In the genomic region with DNA sequence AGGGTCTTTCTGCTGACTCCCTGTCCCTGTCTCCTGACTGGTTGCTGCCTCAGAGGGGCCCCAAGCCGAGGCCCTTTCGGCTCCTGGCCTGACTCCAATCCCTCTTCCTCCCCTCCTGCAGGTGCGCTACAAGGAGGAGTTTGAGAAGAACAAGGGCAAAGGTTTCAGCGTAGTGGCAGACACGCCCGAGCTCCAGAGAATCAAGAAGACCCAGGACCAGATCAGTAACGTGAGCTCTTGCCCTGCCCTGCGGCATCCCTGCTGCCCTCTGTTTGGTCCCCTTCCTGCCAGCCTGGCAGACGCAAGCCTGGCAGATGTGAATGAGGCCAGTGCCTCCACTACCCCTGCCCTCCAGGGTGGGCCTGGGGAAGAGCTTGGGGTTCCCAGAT, we compare ENCODE assay signal across 9 cellular contexts. TPM values are rescaled to one million over a fixed set of nuclear protein-coding genes. Genes with fewer than 3 reads are reported as not detected.
A peak's percentile ranks its signal among the peaks of the same experiment; 100 is the strongest.
DNase-seq lines count a peak whose midpoint lies in the region; TF ChIP-seq lines count a peak whose summit lies in the region.
"Had no signal": no experiment of that assay in that cellular context is flagged by ENCODE, and none has a peak within 500 bp of the region (broad histone marks: within the 10 kb centered on the region; RNA-seq: fewer than 3 reads in every experiment).

No MANE protein-coding gene starts in this region.

- H3K4me1 ChIP-seq in esophagus muscularis mucosa (peaks cover 88 to 99% (median 92%) of the 10 kb centered on the region in 4 donors), suprapubic skin (peaks cover 78% of the 10 kb centered on the region)

- peak overlapping the region; percentile 85 for H3K4me3 Mint-ChIP-seq in activated naive CD4-positive, alpha-beta T cell treated with anti-CD3 and anti-CD28 coated beads, Interleukin-2, amount 50 U/mL, for 24 hours

- H3K4me3 ChIP-seq in esophagus muscularis mucosa, result no peak overlapping the region
- no peak overlapping the region for H3K4me3 ChIP-seq in suprapubic skin

- no peaks in the 10 kb centered on the region for H3K9me3 ChIP-seq in esophagus muscularis mucosa
- H3K9me3 ChIP-seq in suprapubic skin, result no peaks in the 10 kb centered on the region

- TF ChIP-seq EP300 in esophagus muscularis mucosa (IDR thresholded peaks at IDR 0.05), result no peak
- no peak for TF ChIP-seq EP300 in suprapubic skin (IDR thresholded peaks at IDR 0.05)

- H3K36me3 Mint-ChIP-seq in activated naive CD4-positive, alpha-beta T cell treated with anti-CD3 and anti-CD28 coated beads, Interleukin-2, amount 50 U/mL, for 24 hours, result no peaks in the 10 kb centered on the region

- H3K36me3 ChIP-seq in esophagus muscularis mucosa, result peaks cover 15 to 65% (median 57%) of the 10 kb centered on the region in 4 donors
- peaks cover 36% of the 10 kb centered on the region for H3K36me3 ChIP-seq in suprapubic skin

- DNase-seq in activated naive CD4-positive, alpha-beta T cell treated with Interleukin-2 at 50 U/mL for 16 hours, result no peak
- DNase-seq in LHCN-M2 (ENCODE audit: low read depth), result peak; percentile 23
- DNase-seq in esophagus muscularis mucosa (ENCODE audit: extremely low spot score), result no peak
- no peak for DNase-seq in suprapubic skin (ENCODE audit: low spot score in 2 of 2)
- no peak for DNase-seq in islet precursor cell
- DNase-seq in amygdala (lab: John Stamatoyannopoulos, UW), result no peak
- no peak for DNase-seq in D341Med (ENCODE audit: low spot score)

- peak overlapping the region; percentile 96 for H3K27ac Mint-ChIP-seq in activated naive CD4-positive, alpha-beta T cell treated with anti-CD3 and anti-CD28 coated beads, Interleukin-2, amount 50 U/mL, for 24 hours

- no peak for TF ChIP-seq POLR2A in esophagus muscularis mucosa (IDR thresholded peaks at IDR 0.05; ENCODE audit: low read depth)
- no peak for TF ChIP-seq POLR2A in suprapubic skin (IDR thresholded peaks at IDR 0.05)

- H3K4me1 Mint-ChIP-seq in activated naive CD4-positive, alpha-beta T cell treated with anti-CD3 and anti-CD28 coated beads, Interleukin-2, amount 50 U/mL, for 24 hours, result peaks cover 66% of the 10 kb centered on the region

- 58% methylated on average over 9 of the region's 9 CpGs for WGBS in esophagus muscularis mucosa
- WGBS in suprapubic skin, result 50% methylated on average over 7 of the region's 9 CpGs

- H3K27me3 ChIP-seq in esophagus muscularis mucosa (no peaks in the 10 kb centered on the region), suprapubic skin (no peaks in the 10 kb centered on the region)

- H3K27ac ChIP-seq in esophagus muscularis mucosa (replicated peaks in 1 of 4) (peak overlapping the region; percentile 67 to 77 (median 72)), suprapubic skin (peak overlapping the region; percentile 30)
- H3K27ac ChIP-seq: VCaP had no signal

- TF ChIP-seq CTCF in esophagus muscularis mucosa (IDR thresholded peaks at IDR 0.05) (no peak), suprapubic skin (IDR thresholded peaks at IDR 0.05) (no peak)

- intact Hi-C loops in esophagus muscularis mucosa (cut with DNase I), result no loop called here

- H3K27me3 Mint-ChIP-seq in activated naive CD4-positive, alpha-beta T cell treated with anti-CD3 and anti-CD28 coated beads, Interleukin-2, amount 50 U/mL, for 24 hours, result no peaks in the 10 kb centered on the region

- no peaks in the 10 kb centered on the region for H3K9me3 Mint-ChIP-seq in activated naive CD4-positive, alpha-beta T cell treated with anti-CD3 and anti-CD28 coated beads, Interleukin-2, amount 50 U/mL, for 24 hours

RNA-seq across cellular contexts. Expression of gene LASP1, which starts 28.4 kb away (rescaled TPM):
- total RNA-seq in LHCN-M2 (2014; rRNA removed) (299 and 362 TPM in 2 replicates), esophagus muscularis mucosa (100 to 1,000 TPM in 1 of 4 donors, 10 to 100 TPM in 3; 46.9 to 102 (median 74.7) TPM), suprapubic skin (100 to 1,000 TPM in 2 of 4 donors, 10 to 100 TPM in 2; 83.1 to 124 (median 99.6) TPM)
- 456 TPM for polyA plus RNA-seq in LHCN-M2 (2012)

RNA-seq across cellular contexts. Expression of gene RPL23, which starts 44.8 kb away (rescaled TPM):
- 945 and 978 TPM in 2 replicates for total RNA-seq in LHCN-M2 (2014; rRNA removed)
- 2,218 TPM for polyA plus RNA-seq in LHCN-M2 (2012)
- total RNA-seq in esophagus muscularis mucosa, result 1,000 to 10,000 TPM in 2 of 4 donors, 100 to 1,000 TPM in 2; 721 to 1,711 (median 1,283) TPM
- 1,000 to 10,000 TPM; 1,382 to 1,902 (median 1,771) TPM for total RNA-seq in suprapubic skin
